9 cellular contexts compared by ENCODE assay signal in the genomic region with DNA sequence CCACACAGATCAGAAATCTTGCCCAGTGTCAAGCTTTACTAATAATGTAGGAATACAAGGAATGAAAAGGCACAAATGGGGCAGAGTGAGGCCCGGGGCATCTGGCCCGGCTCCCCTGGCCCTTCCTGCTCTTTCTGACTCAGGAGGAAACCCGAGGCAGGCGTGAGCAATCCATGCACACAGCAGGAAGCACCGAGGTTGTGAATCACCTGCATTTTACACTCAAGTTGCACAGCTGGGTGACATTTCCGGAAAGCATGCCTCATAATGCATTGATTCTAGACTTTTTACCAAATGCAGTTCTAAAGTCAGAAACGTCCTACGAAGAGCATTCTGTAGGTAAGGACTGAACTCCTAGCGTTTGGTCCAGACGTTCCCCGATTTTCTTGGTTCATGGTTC. TPM values are rescaled to one million over a fixed set of nuclear protein-coding genes. Genes with fewer than 3 reads are reported as not detected.
DNase-seq lines count a peak whose midpoint lies in the region; ATAC-seq and TF ChIP-seq lines count a peak whose summit lies in the region.
"Had no signal": no experiment of that assay in that cellular context is flagged by ENCODE, and none has a peak within 500 bp of the region (broad histone marks: within the 10 kb centered on the region; RNA-seq: fewer than 3 reads in every experiment).

No MANE protein-coding gene starts in this region.

- H3K4me3 ChIP-seq in MG63: no peak overlapping the region
- H3K4me3 ChIP-seq: K562 had no signal

- DNase-seq in EL (peak; percentile 95), MG63 (peak; percentile 89), dedifferentiated amniotic fluid mesenchymal stem cell (ENCODE audit: extremely low spot score) (peak; percentile 46), myocyte (ENCODE audit: low read depth) (peak; percentile 30), anterior cingulate cortex (lab: John Stamatoyannopoulos, UW) (no peak), GM20000 (ENCODE audit: low spot score) (no peak), NCI-H345 treated with DMSO at 0.1 percent for 48 hours (lab: John Stamatoyannopoulos, UW; ENCODE audit: unreplicated experiment) (no peak)

- H3K27me3 ChIP-seq in MG63: no peaks in the 10 kb centered on the region

- H3K36me3 ChIP-seq in MG63: peaks cover 2% of the 10 kb centered on the region; the same call in 1 of the 2 replicates

- no peak for ATAC-seq in HG03565 (IDR thresholded peaks at IDR 0.05; ENCODE audit: unreplicated experiment)
- ATAC-seq: K562 had no signal

- no peak for TF ChIP-seq CTCF in GM20000 (IDR thresholded peaks at IDR 0.05; ENCODE audit: extremely low read depth, missing control alignments)

- no peaks in the 10 kb centered on the region for H3K9me3 ChIP-seq in MG63

RNA-seq across cellular contexts. Expression of gene PRIMPOL, which starts 38.9 kb away (rescaled TPM):
- 15.8 and 21.3 TPM in 2 replicates for total RNA-seq in MG63 (2014; rRNA removed; shearing (Covaris generic); ENCODE audit: low replicate concordance)
- 17.6 and 22.5 TPM in 2 replicates for total RNA-seq in myocyte
- 7.6 TPM for polyA plus RNA-seq in myocyte (2012)

RNA-seq across cellular contexts. Expression of gene CASP3, which starts 39.2 kb away (rescaled TPM):
- 30.8 and 36.7 TPM in 2 replicates for total RNA-seq in MG63 (2014; rRNA removed; shearing (Covaris generic); ENCODE audit: low replicate concordance)
- 106 and 122 TPM in 2 replicates for total RNA-seq in myocyte
- polyA plus RNA-seq in myocyte (2012): 39.5 TPM

RNA-seq across cellular contexts. Expression of gene CENPU, which starts 45.4 kb away (rescaled TPM):
- 42.4 and 46.1 TPM in 2 replicates for total RNA-seq in MG63 (2014; rRNA removed; shearing (Covaris generic); ENCODE audit: low replicate concordance)
- 18.1 and 18.4 TPM in 2 replicates for total RNA-seq in myocyte
- polyA plus RNA-seq in myocyte (2012): 5.2 TPM

Comparison
In these comparisons a context has a peak if more than half of its experiments do, and no peak if none do; other contexts are left out.
1. DNase-seq: peak in EL (single experiment), MG63 (single experiment), dedifferentiated amniotic fluid mesenchymal stem cell (single experiment) and myocyte (single experiment); none in anterior cingulate cortex (0 of 58), GM20000 (single experiment) and NCI-H345 treated with DMSO at 0.1 percent for 48 hours (single experiment).